Comparison of ENCODE assay signal across 11 cellular contexts in genomic region chr16:82761858-82762257, GRCh38.
DNase-seq lines count a peak whose midpoint lies in the region; ATAC-seq and TF ChIP-seq lines count a peak whose summit lies in the region.
"Had no signal": no experiment of that assay in that cellular context is flagged by ENCODE, and none has a peak within 500 bp of the region (broad histone marks: within the 10 kb centered on the region; RNA-seq: fewer than 3 reads in every experiment).

No MANE protein-coding gene starts in this region.

- intact Hi-C loops in activated naive CD4-positive, alpha-beta T cell treated with anti-CD3 and anti-CD28 coated beads for 36 hours (cut with micrococcal nuclease), result no loop called here
- intact Hi-C loops in left lung (cut with DNase I) (no loop called here), tibial artery (cut with DNase I; ENCODE audit: low total_unique reads) (no loop called here)

- peak overlapping the region; percentile 17 for H3K4me3 Mint-ChIP-seq in activated naive CD4-positive, alpha-beta T cell treated with anti-CD3 and anti-CD28 coated beads for 36 hours
- no peak overlapping the region for H3K4me3 Mint-ChIP-seq in activated naive CD4-positive, alpha-beta T cell treated with anti-CD3 and anti-CD28 coated beads, Interleukin-2, amount 10 ng/mL, durations not matched to agents 7 days and 5 days
- peak overlapping the region; percentile 45 for H3K4me3 Mint-ChIP-seq in chondrocyte (ENCODE audit: unreplicated experiment)
- H3K4me3 Mint-ChIP-seq: activated CD8-positive, alpha-beta memory T cell treated with anti-CD3 and anti-CD28 coated beads, Interleukin-2, amount 10 ng/mL, durations not matched to agents 7 days and 5 days; natural killer cell had no signal

- no peak for TF ChIP-seq CTCF in chondrocyte (IDR thresholded peaks at IDR 0.05)
- TF ChIP-seq CTCF in left lung (IDR thresholded peaks at IDR 0.05), result no peak
- TF ChIP-seq CTCF in tibial artery (IDR thresholded peaks at IDR 0.05), result no peak

- H3K36me3 ChIP-seq in left lung (no peaks in the 10 kb centered on the region), tibial artery (no peaks in the 10 kb centered on the region)

- no peaks in the 10 kb centered on the region for H3K27me3 ChIP-seq in left lung
- no peaks in the 10 kb centered on the region for H3K27me3 ChIP-seq in tibial artery

- H3K4me3 ChIP-seq in left lung (no peak overlapping the region), tibial artery (peak overlapping the region; percentile 25 to 28)

- peaks cover 7% of the 10 kb centered on the region for H3K27me3 Mint-ChIP-seq in activated naive CD4-positive, alpha-beta T cell treated with anti-CD3 and anti-CD28 coated beads for 36 hours (ENCODE audit: low read depth)
- H3K27me3 Mint-ChIP-seq in activated naive CD4-positive, alpha-beta T cell treated with anti-CD3 and anti-CD28 coated beads, Interleukin-2, amount 10 ng/mL, durations not matched to agents 7 days and 5 days, result peaks cover 3% of the 10 kb centered on the region
- H3K27me3 Mint-ChIP-seq in chondrocyte (ENCODE audit: low read depth), result no peaks in the 10 kb centered on the region

- CTCF ChIA-PET in activated naive CD4-positive, alpha-beta T cell treated with anti-CD3 and anti-CD28 coated beads for 36 hours (lab: Charles Lee), result no interaction called here
- CTCF ChIA-PET in activated naive CD4-positive, alpha-beta T cell treated with anti-CD3 and anti-CD28 coated beads, Interleukin-2, amount 10 ng/mL, durations not matched to agents 7 days and 5 days (lab: Charles Lee), result no interaction called here

- H3K9me3 ChIP-seq in left lung, result no peaks in the 10 kb centered on the region
- no peaks in the 10 kb centered on the region for H3K9me3 ChIP-seq in tibial artery

- H3K4me1 Mint-ChIP-seq in activated naive CD4-positive, alpha-beta T cell treated with anti-CD3 and anti-CD28 coated beads for 36 hours (ENCODE audit: low read depth), result peaks cover 11% of the 10 kb centered on the region
- peaks cover 4% of the 10 kb centered on the region for H3K4me1 Mint-ChIP-seq in activated naive CD4-positive, alpha-beta T cell treated with anti-CD3 and anti-CD28 coated beads, Interleukin-2, amount 10 ng/mL, durations not matched to agents 7 days and 5 days
- peaks cover 38% of the 10 kb centered on the region for H3K4me1 Mint-ChIP-seq in chondrocyte (ENCODE audit: low read depth)

- no peak overlapping the region for H3K27ac ChIP-seq in left lung
- H3K27ac ChIP-seq in tibial artery, result peak overlapping the region; percentile 72 to 73

- H3K36me3 Mint-ChIP-seq in activated naive CD4-positive, alpha-beta T cell treated with anti-CD3 and anti-CD28 coated beads for 36 hours (ENCODE audit: low read depth), result no peaks in the 10 kb centered on the region
- H3K36me3 Mint-ChIP-seq in activated naive CD4-positive, alpha-beta T cell treated with anti-CD3 and anti-CD28 coated beads, Interleukin-2, amount 10 ng/mL, durations not matched to agents 7 days and 5 days, result no peaks in the 10 kb centered on the region
- H3K36me3 Mint-ChIP-seq in chondrocyte (ENCODE audit: low read depth), result no peaks in the 10 kb centered on the region
- H3K36me3 Mint-ChIP-seq: activated CD8-positive, alpha-beta memory T cell treated with anti-CD3 and anti-CD28 coated beads, Interleukin-2, amount 10 ng/mL, durations not matched to agents 7 days and 5 days; natural killer cell had no signal

- no peak overlapping the region for H3K27ac Mint-ChIP-seq in activated naive CD4-positive, alpha-beta T cell treated with anti-CD3 and anti-CD28 coated beads for 36 hours
- H3K27ac Mint-ChIP-seq in activated naive CD4-positive, alpha-beta T cell treated with anti-CD3 and anti-CD28 coated beads, Interleukin-2, amount 10 ng/mL, durations not matched to agents 7 days and 5 days, result no peak overlapping the region
- peak overlapping the region; percentile 96 for H3K27ac Mint-ChIP-seq in chondrocyte (ENCODE audit: unreplicated experiment)
- H3K27ac Mint-ChIP-seq: activated CD8-positive, alpha-beta memory T cell treated with anti-CD3 and anti-CD28 coated beads, Interleukin-2, amount 10 ng/mL, durations not matched to agents 7 days and 5 days had no signal

- ATAC-seq in left lung, result peak; percentile 63
- ATAC-seq in GM19397 (IDR thresholded peaks at IDR 0.05; ENCODE audit: unreplicated experiment), result no peak
- ATAC-seq: activated CD8-positive, alpha-beta memory T cell treated with anti-CD3 and anti-CD28 coated beads, Interleukin-2, amount 10 ng/mL, durations not matched to agents 7 days and 5 days had no signal

- H3K4me1 ChIP-seq in left lung (peaks cover 0 to 8% of the 10 kb centered on the region in 2 donors), tibial artery (peaks cover 0 to 45% (median 23%) of the 10 kb centered on the region in 4 donors)

- no peaks in the 10 kb centered on the region for H3K9me3 Mint-ChIP-seq in activated naive CD4-positive, alpha-beta T cell treated with anti-CD3 and anti-CD28 coated beads for 36 hours
- H3K9me3 Mint-ChIP-seq in activated naive CD4-positive, alpha-beta T cell treated with anti-CD3 and anti-CD28 coated beads, Interleukin-2, amount 10 ng/mL, durations not matched to agents 7 days and 5 days, result peaks cover 3% of the 10 kb centered on the region
- no peaks in the 10 kb centered on the region for H3K9me3 Mint-ChIP-seq in chondrocyte (ENCODE audit: low read depth)

- no peak for DNase-seq in activated naive CD4-positive, alpha-beta T cell treated with anti-CD3 and anti-CD28 coated beads for 36 hours
- DNase-seq in activated naive CD4-positive, alpha-beta T cell treated with anti-CD3 and anti-CD28 coated beads, Interleukin-2, amount 10 ng/mL, durations not matched to agents 7 days and 5 days, result no peak
- no peak for DNase-seq in chondrocyte (ENCODE audit: low spot score)
- DNase-seq in left lung, result no peak
- no peak for DNase-seq in tibial artery
- DNase-seq in activated effector memory CD4-positive, alpha-beta T cell treated with Interleukin-2 at 50 U/mL for 16 hours, result no peak
- no peak for DNase-seq in MV-4-11 (lab: John Stamatoyannopoulos, UW)
- DNase-seq: activated CD8-positive, alpha-beta memory T cell treated with anti-CD3 and anti-CD28 coated beads, Interleukin-2, amount 10 ng/mL, durations not matched to agents 7 days and 5 days; erythroblast; natural killer cell had no signal

Comparison
In these comparisons a context has a peak if more than half of its experiments do, and no peak if none do; other contexts are left out.
1. H3K27ac ChIP-seq: peak in tibial artery (2 of 2); none in left lung (0 of 2).
2. H3K4me3 ChIP-seq: peak in tibial artery (2 of 2); none in left lung (0 of 2).